1 cellular context compared by ENCODE assay signal in the genomic region with DNA sequence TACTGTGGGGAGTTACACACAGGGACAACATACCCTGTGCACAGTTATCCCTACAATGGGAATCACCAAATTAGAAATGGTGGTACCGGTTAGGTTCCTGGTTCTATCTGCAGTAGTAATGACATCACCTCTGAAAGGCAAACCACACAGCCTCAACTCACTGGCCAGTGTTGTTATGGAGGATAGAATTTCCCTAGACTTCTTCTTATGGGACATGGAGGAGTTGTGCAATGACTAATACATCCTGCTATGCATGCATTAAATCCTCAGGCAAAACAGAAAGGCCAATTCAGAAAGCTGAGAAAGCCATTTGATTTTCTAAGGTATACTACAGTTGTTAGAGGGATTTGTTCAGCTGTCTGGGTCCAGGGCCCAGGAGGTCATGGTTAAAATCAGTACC.
A peak's percentile ranks its signal among the peaks of the same experiment; 100 is the strongest.
TF ChIP-seq lines count a peak whose summit lies in the region.

No MANE protein-coding gene starts in this region.

TF ChIP-seq in SK-N-SH, 30 proteins besides CTCF, POLR2A, EP300 and RAD21 (continued from another document):
- no peak for TF ChIP-seq RFX5 (IDR thresholded peaks at IDR 0.05; ENCODE audit: low read length)
- TF ChIP-seq SMC3 (IDR thresholded peaks at IDR 0.05; ENCODE audit: low read depth, low read length) = no peak
- no peak for TF ChIP-seq MXI1 (IDR thresholded peaks at IDR 0.05; ENCODE audit: low read depth, low read length)
- TF ChIP-seq JUND (IDR thresholded peaks at IDR 0.05) = peak; percentile 42
